ENCODE assay signal across 10 cellular contexts in the genomic region with DNA sequence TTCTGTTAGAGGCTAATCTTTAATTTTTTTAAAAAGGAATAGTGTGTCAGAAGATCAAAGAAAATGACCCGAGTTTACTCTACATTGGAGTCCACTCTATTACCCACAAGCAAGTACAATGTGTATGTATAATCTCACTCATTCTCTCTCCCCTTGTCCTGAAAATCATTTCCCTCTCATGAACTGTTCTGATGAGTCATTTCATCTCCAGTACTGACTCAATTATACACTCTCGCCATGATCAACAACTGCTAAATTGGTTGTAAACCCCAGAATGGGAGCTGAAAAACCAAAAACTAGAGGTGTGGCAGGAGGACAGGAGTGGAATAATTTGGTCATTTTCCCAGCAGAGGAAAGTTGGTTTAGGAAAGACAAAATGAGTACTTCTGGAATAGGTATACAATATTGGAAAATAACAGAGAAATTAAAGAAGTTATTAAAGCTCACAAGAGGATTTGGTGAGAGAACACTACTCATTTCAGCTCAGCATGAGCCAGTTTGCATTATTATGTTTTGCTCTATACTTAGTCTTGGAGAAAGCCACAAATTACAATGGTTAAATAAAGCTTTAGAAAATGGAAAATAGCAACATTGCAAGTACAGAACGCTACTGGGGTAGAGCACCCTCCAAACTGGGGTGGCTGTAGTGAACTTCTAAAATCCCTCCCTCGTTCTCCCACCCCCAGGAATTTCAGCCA.
A peak's percentile ranks its signal among the peaks of the same experiment; 100 is the strongest.
DNase-seq lines count a peak whose midpoint lies in the region; ATAC-seq, FAIRE-seq and TF ChIP-seq lines count a peak whose summit lies in the region.
"Had no signal": no experiment of that assay in that cellular context is flagged by ENCODE, and none has a peak within 500 bp of the region (broad histone marks: within the 10 kb centered on the region; RNA-seq: fewer than 3 reads in every experiment).

No MANE protein-coding gene starts in this region.

- FAIRE-seq in GM19239 (lab: Jason Lieb, UNC), result peak; percentile 23

- WGBS in right lobe of liver (ENCODE audit: insufficient coverage, low coverage, low lambda C conversion rate, missing lambda C conversion rate), result 41% methylated on average over 4 of the region's 4 CpGs
- WGBS in gastroesophageal sphincter (ENCODE audit: low coverage in 1 of 2), 2 donors, result 62 to 69% methylated on average over 3 to 4 of the region's 4 CpGs

- TF ChIP-seq CTCF in astrocyte of the spinal cord (IDR thresholded peaks at IDR 0.05; ENCODE audit: low read depth, low read length), result no peak
- no peak for TF ChIP-seq CTCF in right lobe of liver (IDR thresholded peaks at IDR 0.05)
- no peak for TF ChIP-seq CTCF in gastroesophageal sphincter (IDR thresholded peaks at IDR 0.05)

- no peak for TF ChIP-seq EP300 in gastroesophageal sphincter (IDR thresholded peaks at IDR 0.05)

- DNase-seq in AG08395 (ENCODE audit: low spot score) (peak; percentile 46), GM19239 (ENCODE audit: insufficient read length, low spot score) (no peak), astrocyte of the spinal cord (ENCODE audit: low read depth, low spot score) (peak; percentile 79), 8988T (no peak), right lobe of liver (no peak)
- no peak for DNase-seq in effector CD4-positive, alpha-beta T cell
- DNase-seq: MM.1S had no signal

- H3K4me1 ChIP-seq in right lobe of liver (no peaks in the 10 kb centered on the region), gastroesophageal sphincter (no peaks in the 10 kb centered on the region)

- in situ Hi-C loops in astrocyte of the spinal cord (cut with HindIII; ENCODE audit: low sequenced_read_pairs), result no loop called here

- H3K27ac ChIP-seq in right lobe of liver, result no peak overlapping the region
- no peak overlapping the region for H3K27ac ChIP-seq in gastroesophageal sphincter
- H3K27ac ChIP-seq: skin epidermis had no signal

- H3K4me3 ChIP-seq in astrocyte of the spinal cord (ENCODE audit: low read depth, low read length) (no peak overlapping the region), right lobe of liver (no peak overlapping the region), gastroesophageal sphincter (no peak overlapping the region)
- H3K4me3 ChIP-seq: skin epidermis had no signal

- no peak for TF ChIP-seq POLR2A in right lobe of liver (IDR thresholded peaks at IDR 0.05)
- TF ChIP-seq POLR2A in gastroesophageal sphincter (IDR thresholded peaks at IDR 0.05), result no peak

- H3K27me3 ChIP-seq in right lobe of liver (no peaks in the 10 kb centered on the region), gastroesophageal sphincter (no peaks in the 10 kb centered on the region)

- ATAC-seq in HG03039 (IDR thresholded peaks at IDR 0.05; ENCODE audit: unreplicated experiment), result peak; percentile 91
- no peak for ATAC-seq in right lobe of liver
- no peak for ATAC-seq in gastroesophageal sphincter

- no peaks in the 10 kb centered on the region for H3K9me3 ChIP-seq in right lobe of liver
- no peaks in the 10 kb centered on the region for H3K9me3 ChIP-seq in gastroesophageal sphincter

- H3K36me3 ChIP-seq in right lobe of liver (no peaks in the 10 kb centered on the region), gastroesophageal sphincter (no peaks in the 10 kb centered on the region)

- intact Hi-C loops in right lobe of liver (cut with DNase I), result no loop called here

Comparison
In these comparisons a context has a peak if more than half of its experiments do, and no peak if none do; other contexts are left out.
1. DNase-seq: peak in AG08395 (single experiment) and astrocyte of the spinal cord (single experiment); none in GM19239 (single experiment), 8988T (single experiment), right lobe of liver (0 of 3) and effector CD4-positive, alpha-beta T cell (single experiment).